Comparison of ENCODE assay signal across 23 cellular contexts in genomic region chr2:137155351-137156104, GRCh38.
A peak's percentile ranks its signal among the peaks of the same experiment; 100 is the strongest.
DNase-seq lines count a peak whose midpoint lies in the region; ATAC-seq and TF ChIP-seq lines count a peak whose summit lies in the region.
"Had no signal": no experiment of that assay in that cellular context is flagged by ENCODE, and none has a peak within 500 bp of the region (broad histone marks: within the 10 kb centered on the region; RNA-seq: fewer than 3 reads in every experiment).

No MANE protein-coding gene starts in this region.

- peak overlapping the region; percentile 38 for H3K4me3 ChIP-seq in ACC112 (ENCODE audit: low read depth, low read length)
- no peak overlapping the region for H3K4me3 ChIP-seq in astrocyte of the spinal cord (ENCODE audit: low read depth, low read length)
- H3K4me3 ChIP-seq: GM23338, mucosa of descending colon, neural progenitor cell, PC-9, SK-N-MC had no signal

- peak overlapping the region; percentile 75 for H2AFZ ChIP-seq in ACC112 (ENCODE audit: low read length, unreplicated experiment)
- H2AFZ ChIP-seq: GM23338, neural progenitor cell, PC-9 had no signal

- ATAC-seq in foreskin keratinocyte (peak; percentile 11), HG02678 (IDR thresholded peaks at IDR 0.05; ENCODE audit: unreplicated experiment) (no peak)
- ATAC-seq: effector memory CD8-positive, alpha-beta T cell; GM23338; mucosa of descending colon had no signal

- H3K4me1 ChIP-seq in ACC112 (ENCODE audit: control insufficient read depth, insufficient read depth, low read length, unreplicated experiment) (peaks cover 47% of the 10 kb centered on the region), foreskin keratinocyte (no peaks in the 10 kb centered on the region)
- H3K4me1 ChIP-seq: neural progenitor cell had no signal

- peak; percentile 73 for DNase-seq in HT1080 (ENCODE audit: low read depth)
- DNase-seq in astrocyte of the spinal cord (ENCODE audit: low read depth, low spot score) = peak; percentile 64
- peak in 1 of 2 donors; percentile 33 for DNase-seq in foreskin keratinocyte
- DNase-seq in NCI-H69 (lab: John Stamatoyannopoulos, UW) = no peak
- DNase-seq in superior temporal gyrus (ENCODE audit: extremely low spot score) = no peak
- DNase-seq in stimulated activated CD4-positive, alpha-beta T cell treated with anti-CD3 and anti-CD28 coated beads, Interleukin-12 subunit alpha, Interleukin-12 subunit beta, amount 100 ng/mL, for 4 hours = no peak
- DNase-seq: activated CD4-positive, CD25-positive, alpha-beta regulatory T cell; activated naive CD4-positive, alpha-beta T cell treated with anti-CD3 and anti-CD28 coated beads for 36 hours; activated T-cell treated with anti-CD3 and anti-CD28 coated beads, Interleukin-2, amount 50 U/mL, for 48 hours; effector memory CD8-positive, alpha-beta T cell; hippocampal formation; mucosa of descending colon; NCI-H1930; NCI-H2227 treated with DMSO at 0.1 percent for 48 hours; PC-9; stimulated activated CD4-positive, alpha-beta T cell treated with anti-CD3 and anti-CD28 coated beads, Interleukin-4, amount 100 ng/mL, for 4 hours had no signal

- in situ Hi-C loops in astrocyte of the spinal cord (cut with HindIII; ENCODE audit: low sequenced_read_pairs) = no loop called here

- no peaks in the 10 kb centered on the region for H3K79me2 ChIP-seq in ACC112 (ENCODE audit: control insufficient read depth, insufficient read depth, low read length, unreplicated experiment)

- H3K27me3 ChIP-seq in ACC112 (ENCODE audit: insufficient read depth, low read length) (no peaks in the 10 kb centered on the region), foreskin keratinocyte (no peaks in the 10 kb centered on the region)
- H3K27me3 ChIP-seq: neural progenitor cell had no signal

- no peaks in the 10 kb centered on the region for H3K36me3 ChIP-seq in ACC112 (ENCODE audit: insufficient read depth, low read length)
- H3K36me3 ChIP-seq: neural progenitor cell had no signal

- TF ChIP-seq CTCF in astrocyte of the spinal cord (IDR thresholded peaks at IDR 0.05; ENCODE audit: low read depth, low read length) (no peak), foreskin keratinocyte (conservative IDR thresholded peaks at IDR 0.05) (no peak)

- H3K27ac ChIP-seq in ACC112 (ENCODE audit: low read depth, low read length) = peak overlapping the region; percentile 75
- H3K27ac ChIP-seq in foreskin keratinocyte = no peak overlapping the region
- H3K27ac ChIP-seq: C4-2B, KMS-11, neural progenitor cell, PC-9, SK-N-MC had no signal

Comparison
In these comparisons a context has a peak if more than half of its experiments do, and no peak if none do; other contexts are left out.
1. DNase-seq: peak in HT1080 (single experiment) and astrocyte of the spinal cord (single experiment); none in NCI-H69 (single experiment), superior temporal gyrus (single experiment) and stimulated activated CD4-positive, alpha-beta T cell treated with anti-CD3 and anti-CD28 coated beads, Interleukin-12 subunit alpha, Interleukin-12 subunit beta, amount 100 ng/mL, for 4 hours (single experiment).